In genomic region chr22:39502109-39502788, GRCh38 we compare ENCODE assay signal across 8 cellular contexts. TPM values are rescaled to one million over a fixed set of nuclear protein-coding genes. Genes with fewer than 3 reads are reported as not detected.
A peak's percentile ranks its signal among the peaks of the same experiment; 100 is the strongest.
DNase-seq lines count a peak whose midpoint lies in the region; ATAC-seq and TF ChIP-seq lines count a peak whose summit lies in the region.

Gene MIEF1, plus strand, starts transcription at chr22:39502290. Its CDS starts 9,005 bp downstream, at chr22:39511295.

- H3K27me3 Mint-ChIP-seq in progenitor cell of endocrine pancreas, result no peaks in the 10 kb centered on the region

- H3K27ac Mint-ChIP-seq in progenitor cell of endocrine pancreas, result peak within 1 kb of the TSS; percentile 94

- H3K9me3 ChIP-seq in heart right ventricle, result no peaks in the 10 kb centered on the region
- H3K9me3 ChIP-seq in upper lobe of right lung, result no peaks in the 10 kb centered on the region

- H3K4me3 Mint-ChIP-seq in progenitor cell of endocrine pancreas (ENCODE audit: low read depth), result peak within 1 kb of the TSS; percentile 90

- 0 to 1% methylated on average over 51 to 56 of the region's 58 CpGs for WGBS in heart right ventricle, 2 donors

- peak within 1 kb of the TSS; percentile 42 to 94 (median 91) for H3K27ac ChIP-seq in heart right ventricle
- peak within 1 kb of the TSS; percentile 85 for H3K27ac ChIP-seq in upper lobe of right lung

- ATAC-seq in HG02759 (IDR thresholded peaks at IDR 0.05; ENCODE audit: unreplicated experiment), result peak; percentile 91
- ATAC-seq in heart right ventricle, result peak; percentile 95 to 98 (median 98)
- peak; percentile 99 for ATAC-seq in upper lobe of right lung

- H3K4me1 Mint-ChIP-seq in progenitor cell of endocrine pancreas (ENCODE audit: low read depth), result peaks cover 21% of the 10 kb centered on the region

- H3K36me3 Mint-ChIP-seq in progenitor cell of endocrine pancreas (ENCODE audit: insufficient read depth), result peaks cover 11% of the 10 kb centered on the region

- peak within 1 kb of the TSS; percentile 95 for H3K4me3 ChIP-seq in GM12865 (ENCODE audit: low read depth, low read length)
- peak within 1 kb of the TSS; percentile 73 to 99 (median 92) for H3K4me3 ChIP-seq in heart right ventricle
- peak within 1 kb of the TSS; percentile 98 for H3K4me3 ChIP-seq in upper lobe of right lung

- H3K36me3 ChIP-seq in heart right ventricle, result peaks cover 0 to 39% (median 25%) of the 10 kb centered on the region in 9 donors
- H3K36me3 ChIP-seq in upper lobe of right lung, result peaks cover 34% of the 10 kb centered on the region

- DNase-seq in GM12865 (ENCODE audit: low read depth) (peak; percentile 98), NCI-H1436 (lab: John Stamatoyannopoulos, UW) (peak; percentile 95), amniotic epithelial cell (ENCODE audit: low read depth) (peak; percentile 96), heart right ventricle (peak; percentile 98), progenitor cell of endocrine pancreas (ENCODE audit: low spot score, unreplicated experiment) (peak; percentile 95), upper lobe of right lung (peak; percentile 99)

- intact Hi-C loops in T-helper 1 cell treated with Interleukin-12 subunit alpha and Interleukin-12 subunit beta and Interleukin-4 antibody, amounts not matched to agents 30 ng/mL and 1 ng/mL, for 36 hours (cut with micrococcal nuclease), result loop anchor here (1.0 to 5.0 kb wide), 4 partner anchors 18 to 182 kb away; partner anchors contain the start of genes ATF4, RPS19BP1 and TAB1
- intact Hi-C loops in heart right ventricle (cut with DNase I), result loop anchor here in 4 of 10 donors (1.0 to 10.0 kb wide), 4 partner anchors 17 to 97 kb away; partner anchors contain the start of gene ATF4 (in 2 of the 4)
- intact Hi-C loops in upper lobe of right lung (cut with DNase I), result no loop called here

- no peaks in the 10 kb centered on the region for H3K27me3 ChIP-seq in heart right ventricle
- no peaks in the 10 kb centered on the region for H3K27me3 ChIP-seq in upper lobe of right lung

- H3K4me1 ChIP-seq in heart right ventricle (peaks cover 26 to 76% (median 54%) of the 10 kb centered on the region in 9 donors), upper lobe of right lung (peaks cover 31% of the 10 kb centered on the region)

- no peaks in the 10 kb centered on the region for H3K9me3 Mint-ChIP-seq in progenitor cell of endocrine pancreas (ENCODE audit: low read depth)

- TF ChIP-seq CTCF in GM12865 (IDR thresholded peaks at IDR 0.05; ENCODE audit: insufficient read depth, low read depth, low read length, missing control alignments), result no peak
- TF ChIP-seq CTCF in heart right ventricle (IDR thresholded peaks at IDR 0.05), result peak in 1 of 9 donors; percentile 17
- TF ChIP-seq CTCF in progenitor cell of endocrine pancreas (IDR thresholded peaks at IDR 0.05; ENCODE audit: unreplicated experiment), result no peak
- TF ChIP-seq CTCF in upper lobe of right lung (IDR thresholded peaks at IDR 0.05), result no peak

RNA-seq across cellular contexts. Expression of gene MIEF1, which starts in this region (rescaled TPM):
- 38.3 and 41.9 TPM in 2 replicates for total RNA-seq in T-helper 1 cell treated with Interleukin-12 subunit alpha and Interleukin-12 subunit beta and Interleukin-4 antibody, amounts not matched to agents 30 ng/mL and 1 ng/mL, for 36 hours
- total RNA-seq in heart right ventricle (10 to 100 TPM; 12.8 to 35.8 (median 17.5) TPM), progenitor cell of endocrine pancreas (30.5 and 32.4 TPM in 2 replicates), upper lobe of right lung (24.3 TPM)
- polyA plus RNA-seq in heart right ventricle, result 1 to 10 TPM; 7.0 to 9.1 TPM

Comparison
In these comparisons a context has a peak if more than half of its experiments do, and no peak if none do; other contexts are left out.
1. Peak in every context shown above with its lines: DNase-seq, ATAC-seq, H3K4me3 ChIP-seq and H3K27ac ChIP-seq.